Comparison of ENCODE assay signal across 15 cellular contexts in genomic region chr7:131544021-131544420, GRCh38. TPM values are rescaled to one million over a fixed set of nuclear protein-coding genes. Genes with fewer than 3 reads are reported as not detected.
DNase-seq lines count a peak whose midpoint lies in the region; ATAC-seq and TF ChIP-seq lines count a peak whose summit lies in the region.
"Had no signal": no experiment of that assay in that cellular context is flagged by ENCODE, and none has a peak within 500 bp of the region (broad histone marks: within the 10 kb centered on the region; RNA-seq: fewer than 3 reads in every experiment).

No MANE protein-coding gene starts in this region.

- H3K4me2 ChIP-seq in mammary epithelial cell (ENCODE audit: insufficient read depth, low read depth, low read length): no peak overlapping the region

- no peaks in the 10 kb centered on the region for H3K27me3 Mint-ChIP-seq in nephron (ENCODE audit: low read depth)
- H3K27me3 Mint-ChIP-seq in CD8-positive, alpha-beta memory T cell: peaks cover 4 to 9% of the 10 kb centered on the region in 2 donors

- in situ Hi-C loops in mammary epithelial cell (cut with MboI; ENCODE audit: low sequenced_read_pairs in 2 of 2): no loop called here

- intact Hi-C loops in breast epithelium (cut with DNase I; ENCODE audit: low total_unique reads): no loop called here
- intact Hi-C loops in mammary epithelial cell (cut with micrococcal nuclease): no loop called here
- intact Hi-C loops in thyroid gland (cut with DNase I): no loop called here

- H3K9ac ChIP-seq in mammary epithelial cell (ENCODE audit: insufficient read depth, low read length): no peak overlapping the region
- H3K9ac ChIP-seq: BLaER1 treated with 17β-estradiol and CSF1 and Interleukin-3, amounts not matched to agents 10 nM and 100 nM had no signal

- peak overlapping the region in 2 of 3 experiments; percentile 67 to 76 for H3K4me3 Mint-ChIP-seq in nephron
- no peak overlapping the region for H3K4me3 Mint-ChIP-seq in CD8-positive, alpha-beta memory T cell
- H3K4me3 Mint-ChIP-seq: IgD-negative memory B cell had no signal

- H2AFZ ChIP-seq in mammary epithelial cell (ENCODE audit: low read depth, low read length): no peak overlapping the region

- POLR2A ChIA-PET in CD8-positive, alpha-beta memory T cell (lab: Charles Lee): no interaction called here

- TF ChIP-seq POLR2A in breast epithelium (IDR thresholded peaks at IDR 0.05) (no peak), gastroesophageal sphincter (IDR thresholded peaks at IDR 0.05) (no peak), thyroid gland (IDR thresholded peaks at IDR 0.05) (no peak)

- peaks cover 9% of the 10 kb centered on the region for H3K36me3 Mint-ChIP-seq in nephron (ENCODE audit: low read depth)
- H3K36me3 Mint-ChIP-seq in CD8-positive, alpha-beta memory T cell: no peaks in the 10 kb centered on the region

- TF ChIP-seq CTCF in breast epithelium (IDR thresholded peaks at IDR 0.05) (no peak), mammary epithelial cell (conservative IDR thresholded peaks at IDR 0.05 in 1 of 2, IDR thresholded peaks at IDR 0.05 in 1 of 2; ENCODE audit: extremely low read depth in 1 of 2, insufficient read depth in 1 of 2, low read depth in 1 of 2, low read length in 2 of 2) (no peak), gastroesophageal sphincter (IDR thresholded peaks at IDR 0.05) (no peak), nephron (IDR thresholded peaks at IDR 0.05; ENCODE audit: unreplicated experiment in 3 of 3) (no peak), thyroid gland (IDR thresholded peaks at IDR 0.05) (no peak)

- H3K36me3 ChIP-seq in breast epithelium: no peaks in the 10 kb centered on the region
- H3K36me3 ChIP-seq in mammary epithelial cell (ENCODE audit: insufficient read depth, low read length): no peaks in the 10 kb centered on the region
- H3K36me3 ChIP-seq in gastroesophageal sphincter: no peaks in the 10 kb centered on the region
- H3K36me3 ChIP-seq in thyroid gland: no peaks in the 10 kb centered on the region
- H3K36me3 ChIP-seq in CD8-positive, alpha-beta memory T cell (ENCODE audit: insufficient read depth, low read length): no peaks in the 10 kb centered on the region
- H3K36me3 ChIP-seq: HAP-1, Peyer's patch had no signal

- no peaks in the 10 kb centered on the region for H3K27me3 ChIP-seq in breast epithelium
- no peaks in the 10 kb centered on the region for H3K27me3 ChIP-seq in mammary epithelial cell (ENCODE audit: insufficient read depth, low read length)
- no peaks in the 10 kb centered on the region for H3K27me3 ChIP-seq in gastroesophageal sphincter
- H3K27me3 ChIP-seq in thyroid gland: no peaks in the 10 kb centered on the region
- no peaks in the 10 kb centered on the region for H3K27me3 ChIP-seq in CD8-positive, alpha-beta memory T cell (ENCODE audit: insufficient read depth, low read length, poor library complexity, severe bottlenecking)
- H3K27me3 ChIP-seq: BLaER1 treated with 17β-estradiol and CSF1 and Interleukin-3, amounts not matched to agents 10 nM and 100 nM; Peyer's patch had no signal

- dilution Hi-C loops in mammary epithelial cell (cut with HindIII; ENCODE audit: low sequenced_read_pairs): no loop called here

- CTCF ChIA-PET in mammary epithelial cell (lab: Charles Lee; ENCODE audit: low non-redundant PET): no interaction called here
- CTCF ChIA-PET in CD8-positive, alpha-beta memory T cell (lab: Charles Lee): interaction anchor here (1.2 to 1.5 kb wide), 4 partner anchors 9 to 111 kb away, joined by 3 to 4 read pairs (median 3); no protein-coding TSS in a partner anchor

- no peak overlapping the region for H3K27ac Mint-ChIP-seq in nephron
- H3K27ac Mint-ChIP-seq in CD8-positive, alpha-beta memory T cell: no peak overlapping the region
- H3K27ac Mint-ChIP-seq: IgD-negative memory B cell had no signal

- peaks cover 28% of the 10 kb centered on the region for H3K4me1 Mint-ChIP-seq in nephron
- H3K4me1 Mint-ChIP-seq in CD8-positive, alpha-beta memory T cell: peaks cover 0 to 7% (median 2%) of the 10 kb centered on the region in 3 donors

- H3K9me3 ChIP-seq in breast epithelium: no peaks in the 10 kb centered on the region
- H3K9me3 ChIP-seq in mammary epithelial cell (replicated peaks; ENCODE audit: insufficient read depth, low read length): no peaks in the 10 kb centered on the region
- no peaks in the 10 kb centered on the region for H3K9me3 ChIP-seq in gastroesophageal sphincter
- no peaks in the 10 kb centered on the region for H3K9me3 ChIP-seq in thyroid gland
- H3K9me3 ChIP-seq in CD8-positive, alpha-beta memory T cell (ENCODE audit: low read length): no peaks in the 10 kb centered on the region
- H3K9me3 ChIP-seq: HAP-1, Peyer's patch had no signal

- H3K79me2 ChIP-seq in mammary epithelial cell (ENCODE audit: insufficient read depth, low read length): no peaks in the 10 kb centered on the region

- H3K4me1 ChIP-seq in breast epithelium: no peaks in the 10 kb centered on the region
- peaks cover 3% of the 10 kb centered on the region for H3K4me1 ChIP-seq in mammary epithelial cell (ENCODE audit: insufficient read depth, low read length)
- peaks cover 0 to 27% (median 0%) of the 10 kb centered on the region in 3 donors for H3K4me1 ChIP-seq in gastroesophageal sphincter
- H3K4me1 ChIP-seq in thyroid gland: peaks cover 4 to 13% of the 10 kb centered on the region in 2 donors
- no peaks in the 10 kb centered on the region for H3K4me1 ChIP-seq in CD8-positive, alpha-beta memory T cell (ENCODE audit: insufficient read depth, low read length)
- H3K4me1 ChIP-seq: HAP-1, Peyer's patch had no signal

- H3K9me3 Mint-ChIP-seq in nephron: no peaks in the 10 kb centered on the region
- H3K9me3 Mint-ChIP-seq in CD8-positive, alpha-beta memory T cell: no peaks in the 10 kb centered on the region
- H3K9me3 Mint-ChIP-seq: IgD-negative memory B cell had no signal

- no peak overlapping the region for H3K4me3 ChIP-seq in breast epithelium
- H3K4me3 ChIP-seq in mammary epithelial cell (replicated peaks in 1 of 3; ENCODE audit: insufficient read depth in 1 of 3, low read depth in 2 of 3, low read length in 3 of 3): no peak overlapping the region
- H3K4me3 ChIP-seq in gastroesophageal sphincter: no peak overlapping the region
- no peak overlapping the region for H3K4me3 ChIP-seq in thyroid gland (replicated peaks in 1 of 3)
- H3K4me3 ChIP-seq in CD8-positive, alpha-beta memory T cell (ENCODE audit: low read length): no peak overlapping the region
- H3K4me3 ChIP-seq: BLaER1 treated with 17β-estradiol and CSF1 and Interleukin-3, amounts not matched to agents 10 nM and 100 nM; HAP-1; Peyer's patch had no signal

- ATAC-seq in gastroesophageal sphincter: no peak
- ATAC-seq in HG03457 (IDR thresholded peaks at IDR 0.05; ENCODE audit: unreplicated experiment): no peak

- H3K27ac ChIP-seq in breast epithelium (peak overlapping the region; percentile 42 to 56), mammary epithelial cell (ENCODE audit: insufficient read depth, low read depth, low read length) (no peak overlapping the region), gastroesophageal sphincter (peak overlapping the region in 3 of 4 donors; percentile 31 to 51 (median 41)), thyroid gland (peak overlapping the region in 2 of 3 donors; percentile 30 to 46), caudate nucleus (ENCODE audit: low read depth, low read length) (no peak overlapping the region)
- H3K27ac ChIP-seq in CD8-positive, alpha-beta memory T cell (ENCODE audit: low read depth, low read length): no peak overlapping the region

- no TSS peak for BruUV-seq in mammary epithelial cell (replicated peaks; lab: Mats Ljungman, UMichigan)

- no peak for TF ChIP-seq EP300 in gastroesophageal sphincter (IDR thresholded peaks at IDR 0.05)

- no peak for DNase-seq in breast epithelium (ENCODE audit: low spot score in 2 of 2)
- DNase-seq in mammary epithelial cell: no peak
- no peak for DNase-seq in thyroid gland
- DNase-seq in CD8-positive, alpha-beta memory T cell: no peak
- no peak for DNase-seq in caudate nucleus (lab: John Stamatoyannopoulos, UW)
- DNase-seq: 8988T, NCI-H1930, NCI-H2171 treated with DMSO at 0.1 percent for 48 hours, Peyer's patch had no signal

- 87% methylated on average over 3 of the region's 3 CpGs for WGBS in mammary epithelial cell (ENCODE audit: low coverage, missing lambda C conversion rate)
- WGBS in gastroesophageal sphincter (ENCODE audit: low coverage in 1 of 2), 2 donors: 100% methylated on average over 1 of the region's 3 CpGs; no CpG with 5 or more reads in 1 of the 2 donors
- WGBS in thyroid gland, 2 donors: 90 to 100% methylated on average over 3 of the region's 3 CpGs

- no peaks in the 10 kb centered on the region for H4K20me1 ChIP-seq in mammary epithelial cell (ENCODE audit: insufficient read depth, low read length)

RNA-seq across cellular contexts. Expression of gene PODXL, which starts 12.4 kb away (rescaled TPM):
- total RNA-seq in breast epithelium (10 to 100 TPM; 20.3 to 55.6 (median 33.1) TPM), mammary epithelial cell (under 1 TPM; 0.50 to 0.56 TPM), gastroesophageal sphincter (10 to 100 TPM; 13.2 to 40.2 (median 26.6) TPM), thyroid gland (100 to 1,000 TPM in 1 of 4 donors, 10 to 100 TPM in 3; 47.7 to 125 (median 56.3) TPM)
- polyA plus RNA-seq in mammary epithelial cell: 0.16 TPM
- polyA minus RNA-seq in mammary epithelial cell: not detected
- total RNA-seq in CD8-positive, alpha-beta memory T cell: 1 to 10 TPM; 1.2 TPM
- polyA plus RNA-seq in CD8-positive, alpha-beta memory T cell: 0.62 TPM

Comparison
In these comparisons a context has a peak if more than half of its experiments do, and no peak if none do; other contexts are left out.
1. H3K27ac ChIP-seq: peak in breast epithelium (2 of 2), gastroesophageal sphincter (3 of 4) and thyroid gland (2 of 3); none in mammary epithelial cell (single experiment), CD8-positive, alpha-beta memory T cell (single experiment) and caudate nucleus (single experiment).
2. RNA of gene PODXL, which starts 12.4 kb away (total RNA-seq): 47.7 to 125 TPM in thyroid gland, 20.3 to 55.6 TPM in breast epithelium and 13.2 to 40.2 TPM in gastroesophageal sphincter; 1.2 TPM in CD8-positive, alpha-beta memory T cell and 0.50 to 0.56 TPM in mammary epithelial cell; every median in the first group is over 4 times any median in the second.
3. H3K4me3 Mint-ChIP-seq: peak in nephron (2 of 3); none in CD8-positive, alpha-beta memory T cell (0 of 7).